In genomic region chrX:15087747-15088146, GRCh38 we compare ENCODE assay signal across 18 cellular contexts.
"Had no signal": no experiment of that assay in that cellular context is flagged by ENCODE, and none has a peak within 500 bp of the region (broad histone marks: within the 10 kb centered on the region; RNA-seq: fewer than 3 reads in every experiment).

No MANE protein-coding gene starts in this region.

- H3K27me3 ChIP-seq: colonic mucosa, gastroesophageal sphincter, neural progenitor cell, ovary, right atrium auricular region, tibial artery, upper lobe of left lung, uterus had no signal

- H3K27ac ChIP-seq: colonic mucosa, gastroesophageal sphincter, left ventricle myocardium inferior, lower lobe of right lung, neural progenitor cell, ovary, right atrium auricular region, tibial artery, upper lobe of left lung, uterus had no signal

- ATAC-seq: gastroesophageal sphincter; lower lobe of right lung; natural killer cell treated with Interleukin-12 subunit alpha and Interleukin-12 subunit beta and Interleukin-15 and Interleukin-18, amount 100 ng/mL, for 72 hours; stimulated activated naive CD8-positive, alpha-beta T cell treated with anti-CD3 and anti-CD28 coated beads, Interleukin-15, Interleukin-2, amounts not matched to agents 100 U/mL and 50 U/mL, for 24 hours had no signal

- H3K36me3 ChIP-seq: colonic mucosa, gastroesophageal sphincter, left ventricle myocardium inferior, lower lobe of right lung, neural progenitor cell, ovary, right atrium auricular region, tibial artery, upper lobe of left lung, uterus had no signal

- H3K4me1 ChIP-seq: colonic mucosa, gastroesophageal sphincter, left ventricle myocardium inferior, lower lobe of right lung, neural progenitor cell, right atrium auricular region, tibial artery, upper lobe of left lung, uterus had no signal

- DNase-seq: colonic mucosa; dermis blood vessel endothelial cell; glutamatergic neuron; immature natural killer cell; left ventricle myocardium inferior; lower lobe of right lung; nucleus accumbens; ovary; stimulated activated CD4-positive, alpha-beta T cell treated with anti-CD3 and anti-CD28 coated beads, Interleukin-2, amount 100 ng/mL, for 48 hours; stimulated activated naive CD8-positive, alpha-beta T cell treated with anti-CD3 and anti-CD28 coated beads, Interleukin-15, Interleukin-2, amounts not matched to agents 100 U/mL and 50 U/mL, for 24 hours; tibial artery; upper lobe of left lung; uterus had no signal

- H3K9me3 ChIP-seq: colonic mucosa, gastroesophageal sphincter, left ventricle myocardium inferior, lower lobe of right lung, ovary, right atrium auricular region, upper lobe of left lung, uterus had no signal

- H3K4me3 ChIP-seq: colonic mucosa, gastroesophageal sphincter, left ventricle myocardium inferior, lower lobe of right lung, neural progenitor cell, ovary, right atrium auricular region, smooth muscle cell, tibial artery, upper lobe of left lung, uterus had no signal
